Comparison of ENCODE assay signal across 8 cellular contexts in genomic region chr17:29778936-29779811, GRCh38.
DNase-seq lines count a peak whose midpoint lies in the region; ATAC-seq, FAIRE-seq and TF ChIP-seq lines count a peak whose summit lies in the region.

No MANE protein-coding gene starts in this region.

- H3K27me3 ChIP-seq in BJ (ENCODE audit: control insufficient read depth, insufficient read depth, low read length) (no peaks in the 10 kb centered on the region), bronchial epithelial cell (ENCODE audit: control insufficient read depth, insufficient read depth, low read length) (no peaks in the 10 kb centered on the region)

- no peak overlapping the region for H3K4me3 Mint-ChIP-seq in activated B cell treated with CpG ODN at 0.5 μM for 24 hours

- no peak overlapping the region for H3K4me3 ChIP-seq in BJ (ENCODE audit: low read depth, low read length)
- H3K4me3 ChIP-seq in bronchial epithelial cell (ENCODE audit: low read depth, low read length): no peak overlapping the region

- H3K9me3 Mint-ChIP-seq in activated B cell treated with CpG ODN at 0.5 μM for 24 hours: no peaks in the 10 kb centered on the region

- H3K36me3 ChIP-seq in BJ (ENCODE audit: control insufficient read depth, insufficient read depth, low read length): no peaks in the 10 kb centered on the region
- H3K36me3 ChIP-seq in bronchial epithelial cell (ENCODE audit: control insufficient read depth, insufficient read depth, low read length): no peaks in the 10 kb centered on the region

- POLR2A ChIA-PET in BJ (lab: Charles Lee) (interaction anchor here (0.5 kb wide), 1 partner anchor 46 kb away, joined by 10 read pairs; no protein-coding TSS in a partner anchor), activated B cell treated with CpG ODN at 0.5 μM for 24 hours (lab: Charles Lee) (interaction anchor here (0.5 to 2.6 kb wide), 9 partner anchors 18 to 173 kb away, joined by 4 to 30 read pairs (median 5); no protein-coding TSS in a partner anchor)

- no peak for FAIRE-seq in bronchial epithelial cell (lab: Jason Lieb, UNC)

- intact Hi-C loops in activated B cell treated with CpG ODN at 0.5 μM for 24 hours (cut with micrococcal nuclease): loop anchor here (1.0 to 2.0 kb wide), 8 partner anchors 18 to 199 kb away; no protein-coding TSS in a partner anchor

- H3K4me1 Mint-ChIP-seq in activated B cell treated with CpG ODN at 0.5 μM for 24 hours: peaks cover 12% of the 10 kb centered on the region

- TF ChIP-seq CTCF in BJ (IDR thresholded peaks at IDR 0.05; ENCODE audit: insufficient read depth, low read depth, low read length): peak; percentile 76
- no peak for TF ChIP-seq CTCF in activated B cell treated with CpG ODN at 0.5 μM for 24 hours (IDR thresholded peaks at IDR 0.05)
- peak; percentile 63 for TF ChIP-seq CTCF in bronchial epithelial cell (IDR thresholded peaks at IDR 0.05; ENCODE audit: insufficient read depth, low read length, severe bottlenecking)

- peak overlapping the region; percentile 56 for H3K27ac Mint-ChIP-seq in activated B cell treated with CpG ODN at 0.5 μM for 24 hours

- no peak for DNase-seq in BJ (ENCODE audit: low read depth)
- DNase-seq in NCI-H2227 (lab: John Stamatoyannopoulos, UW; ENCODE audit: unreplicated experiment): peak; percentile 37
- DNase-seq in activated B cell treated with CpG ODN at 0.5 μM for 24 hours: peak; percentile 69
- peak; percentile 26 for DNase-seq in bronchial epithelial cell (ENCODE audit: low read depth)
- DNase-seq in kidney glomerular epithelial cell (lab: John Stamatoyannopoulos, UW): peak; percentile 45
- peak; percentile 76 to 78 for DNase-seq in stimulated activated CD4-positive, alpha-beta T cell treated with anti-CD3 and anti-CD28 coated beads, Interleukin-2, amount 100 ng/mL, for 48 hours

- H3K36me3 Mint-ChIP-seq in activated B cell treated with CpG ODN at 0.5 μM for 24 hours (ENCODE audit: low read depth): peaks cover 18% of the 10 kb centered on the region

- peak; percentile 52 for ATAC-seq in GM21576 (IDR thresholded peaks at IDR 0.05; ENCODE audit: unreplicated experiment)
- ATAC-seq in activated B cell treated with CpG ODN at 0.5 μM for 24 hours (ENCODE audit: low read depth): peak; percentile 99
- no peak for ATAC-seq in GM19324 (IDR thresholded peaks at IDR 0.05; ENCODE audit: low FRiP score, unreplicated experiment)

- CTCF ChIA-PET in BJ (lab: Yijun Ruan, JAX): interaction anchor here (0.6 to 7.6 kb wide), 34 partner anchors 8 to 845 kb away, joined by 3 to 147 read pairs (median 4); partner anchors contain the start of genes ANKRD13B and CORO6
- CTCF ChIA-PET in activated B cell treated with CpG ODN at 0.5 μM for 24 hours (lab: Charles Lee): interaction anchor here (0.5 to 8.3 kb wide), 37 partner anchors 9 to 242 kb away, joined by 3 to 173 read pairs (median 4); partner anchors contain the start of gene CORO6

- no peaks in the 10 kb centered on the region for H3K27me3 Mint-ChIP-seq in activated B cell treated with CpG ODN at 0.5 μM for 24 hours
